Comparison of ENCODE assay signal across 8 cellular contexts in genomic region chr2:189783927-189784867, GRCh38. TPM values are rescaled to one million over a fixed set of nuclear protein-coding genes. Genes with fewer than 3 reads are reported as not detected.
A peak's percentile ranks its signal among the peaks of the same experiment; 100 is the strongest.
DNase-seq lines count a peak whose midpoint lies in the region; ATAC-seq and TF ChIP-seq lines count a peak whose summit lies in the region.

ORMDL1 (minus strand) TSS chr2:189784339; CDS start chr2:189782595, 1,744 bp downstream.
PMS1 (plus strand) TSS chr2:189784450; CDS start chr2:189791810, 7,360 bp downstream.

- H2AFZ ChIP-seq in SK-N-SH (ENCODE audit: low read depth) = peak within 1 kb of the TSS; percentile 88

- H3K4me2 ChIP-seq in SK-N-SH = peak within 1 kb of the TSS; percentile 72

- H3K9me3 ChIP-seq in SK-N-SH = no peaks in the 10 kb centered on the region

- peak within 1 kb of the TSS; percentile 80 to 94 for H3K4me3 ChIP-seq in SK-N-SH (ENCODE audit: low read depth in 2 of 2, low read length in 1 of 2)

- H3K9me2 ChIP-seq in SK-N-SH = no peaks in the 10 kb centered on the region

- H3K27ac ChIP-seq in SK-N-SH (ENCODE audit: low read depth in 2 of 2, low read length in 1 of 2) = peak within 1 kb of the TSS; percentile 93 to 94
- peak within 1 kb of the TSS; percentile 86 for H3K27ac ChIP-seq in substantia nigra (ENCODE audit: low read depth, low read length, poor library complexity, severe bottlenecking)

- peaks cover 33 to 40% of the 10 kb centered on the region in 2 experiments for H3K36me3 ChIP-seq in SK-N-SH (replicated peaks in 1 of 2; ENCODE audit: control insufficient read depth in 1 of 2, insufficient read depth in 2 of 2, low read length in 1 of 2)

- no peaks in the 10 kb centered on the region; the same call in 1 of the 2 replicates for H4K20me1 ChIP-seq in SK-N-SH (ENCODE audit: insufficient read depth)

- no peaks in the 10 kb centered on the region for H3K27me3 ChIP-seq in SK-N-SH (ENCODE audit: insufficient read depth)

- no peak for TF ChIP-seq RAD21 in SK-N-SH (IDR thresholded peaks at IDR 0.05; ENCODE audit: low read length)

- H3F3A ChIP-seq in SK-N-SH (replicated peaks; ENCODE audit: insufficient read depth) = peaks cover 18% of the 10 kb centered on the region

- peaks cover 3 to 8% of the 10 kb centered on the region in 2 experiments for H3K4me1 ChIP-seq in SK-N-SH (ENCODE audit: control insufficient read depth in 1 of 2, insufficient read depth in 2 of 2, low read depth in 1 of 2, low read length in 1 of 2)

- DNase-seq in GM10248 (ENCODE audit: extremely low spot score) = peak; percentile 95
- DNase-seq in NCI-H1092 (lab: John Stamatoyannopoulos, UW) = peak; percentile 85
- DNase-seq in SK-N-SH = peak; percentile 96
- DNase-seq in activated naive CD4-positive, alpha-beta T cell treated with anti-CD3 and anti-CD28 coated beads, Interleukin-2, amount 50 U/mL, for 16 hours = peak; percentile 95
- peak; percentile 97 for DNase-seq in germinal center (ENCODE audit: low spot score)
- peak; percentile 78 for DNase-seq in non-pigmented ciliary epithelial cell (ENCODE audit: low read depth)
- peak; percentile 80 to 99 (median 94) for DNase-seq in substantia nigra (lab: John Stamatoyannopoulos, UW)

- CTCF ChIA-PET in GM10248 (lab: Yijun Ruan, JAX) (interaction anchor here (2.4 kb wide), 1 partner anchor 21 kb away, joined by 8 read pairs; the partner anchor contains the start of gene OSGEPL1), SK-N-SH (lab: Yijun Ruan, JAX) (interaction anchor here (1.1 to 2.4 kb wide), 2 partner anchors 16 to 21 kb away, joined by 3 to 7 read pairs; partner anchors contain the start of gene OSGEPL1)

- WGBS in SK-N-SH (ENCODE audit: low lambda C conversion rate) = 0% methylated on average over 20 of the region's 96 CpGs

- peak; percentile 94 for ATAC-seq in HG02610 (IDR thresholded peaks at IDR 0.05; ENCODE audit: unreplicated experiment)

- peaks cover 90% of the 10 kb centered on the region for H3K79me2 ChIP-seq in SK-N-SH (ENCODE audit: insufficient read depth)

- peak within 1 kb of the TSS; percentile 74 for H3K9ac ChIP-seq in SK-N-SH

- no peak for TF ChIP-seq CTCF in GM10248 (IDR thresholded peaks at IDR 0.05; ENCODE audit: control extremely low read depth, extremely low read depth, low read depth, missing control alignments)
- no peak for TF ChIP-seq CTCF in SK-N-SH (IDR thresholded peaks at IDR 0.05)

- no peak; a peak in 1 of 4 replicates for TF ChIP-seq EP300 in SK-N-SH (IDR thresholded peaks at IDR 0.05; ENCODE audit: borderline replicate concordance in 1 of 2, low read depth in 1 of 2, low read length in 1 of 2)

- POLR2A ChIA-PET in GM10248 (lab: Yijun Ruan, JAX) (no interaction called here), SK-N-SH (lab: Yijun Ruan, JAX) (interaction anchor here (0.7 to 1.9 kb wide), 4 partner anchors 10 to 123 kb away, joined by 3 to 31 read pairs (median 6); partner anchors contain the start of genes ASNSD1 and OSGEPL1)

TF ChIP-seq in SK-N-SH, 30 proteins besides CTCF, POLR2A, EP300 and RAD21 (continues in another document):
- TF ChIP-seq MAX (IDR thresholded peaks at IDR 0.05; ENCODE audit: low read depth) = peak; percentile 85
- no peak for TF ChIP-seq FOXJ3 (CRISPR knock-in tag; IDR thresholded peaks at IDR 0.05)
- TF ChIP-seq SMC3 (IDR thresholded peaks at IDR 0.05; ENCODE audit: low read depth, low read length) = no peak
- peak; percentile 94 for TF ChIP-seq MXI1 (IDR thresholded peaks at IDR 0.05; ENCODE audit: low read depth, low read length)
- TF ChIP-seq NRF1 (IDR thresholded peaks at IDR 0.05; ENCODE audit: low read depth, low read length) = peak; percentile 91
- TF ChIP-seq TEAD4 (IDR thresholded peaks at IDR 0.05; ENCODE audit: borderline replicate concordance, insufficient read depth) = 0 out of 2 replicates have a peak, but pooled peaks have one; percentile 5
- TF ChIP-seq RCOR1 (IDR thresholded peaks at IDR 0.05; ENCODE audit: low read length) = no peak
- TF ChIP-seq PBX3 (IDR thresholded peaks at IDR 0.05) = peak; percentile 100
- TF ChIP-seq GABPA (IDR thresholded peaks at IDR 0.05; ENCODE audit: low read depth) = peak; percentile 74
- peak; percentile 82 for TF ChIP-seq ELF1 (IDR thresholded peaks at IDR 0.05)
- no peak for TF ChIP-seq GATA2 (CRISPR knock-in tag; IDR thresholded peaks at IDR 0.05)
- peak; percentile 40 for TF ChIP-seq TAF1 (IDR thresholded peaks at IDR 0.05; ENCODE audit: borderline replicate concordance, low read depth, low read length)
- TF ChIP-seq YY1 (IDR thresholded peaks at IDR 0.05; ENCODE audit: low read depth) = no peak
- TF ChIP-seq RFX5 (IDR thresholded peaks at IDR 0.05; ENCODE audit: low read length) = no peak
- no peak for TF ChIP-seq USF1 (IDR thresholded peaks at IDR 0.05; ENCODE audit: borderline replicate concordance, low read depth)
- TF ChIP-seq SIN3A (IDR thresholded peaks at IDR 0.05; ENCODE audit: borderline replicate concordance, low read depth, low read length) = peak; percentile 24; the same call in 1 of the 2 replicates
- peak; percentile 4; the same call in 1 of the 2 replicates for TF ChIP-seq NFIC (IDR thresholded peaks at IDR 0.05; ENCODE audit: borderline replicate concordance)
- TF ChIP-seq TCF12 (IDR thresholded peaks at IDR 0.05) = no peak
- TF ChIP-seq CHD2 (IDR thresholded peaks at IDR 0.05; ENCODE audit: low read length, partially characterized antibody) = peak; percentile 59
- TF ChIP-seq EZH2phosphoT487 (IDR thresholded peaks at IDR 0.05; ENCODE audit: borderline replicate concordance, low read depth) = no peak
- TF ChIP-seq FOXM1 (IDR thresholded peaks at IDR 0.05; ENCODE audit: low read depth) = no peak
- 0 out of 2 replicates have a peak, but pooled peaks have one; percentile 12 for TF ChIP-seq REST (IDR thresholded peaks at IDR 0.05; ENCODE audit: low read depth, low read length)

RNA-seq across cellular contexts. Expression of gene ORMDL1, which starts in this region (rescaled TPM):
- 99.2 and 196 TPM in 2 replicates for polyA plus RNA-seq in SK-N-SH (2012; rRNA removed)
- polyA plus RNA-seq in SK-N-SH (2012; cell fraction: cytosol; rRNA removed) = 68.2 and 71.1 TPM in 2 replicates
- 227 and 771 TPM in 2 replicates for polyA plus RNA-seq in SK-N-SH (2012; cell fraction: nucleus; rRNA removed)

RNA-seq across cellular contexts. Expression of gene PMS1, which starts in this region (rescaled TPM):
- 7.7 and 9.6 TPM in 2 replicates for polyA plus RNA-seq in SK-N-SH (2012; rRNA removed)
- polyA plus RNA-seq in SK-N-SH (2012; cell fraction: cytosol; rRNA removed) = 9.5 and 11.5 TPM in 2 replicates
- polyA plus RNA-seq in SK-N-SH (2012; cell fraction: nucleus; rRNA removed) = 10.9 and 20.1 TPM in 2 replicates

Comparison
In these comparisons a context has a peak if more than half of its experiments do, and no peak if none do; other contexts are left out.
1. Peak in every context shown above with its lines: DNase-seq, ATAC-seq, H3K4me3 ChIP-seq and H3K27ac ChIP-seq.